In genomic region chr20:25224941-25225340, GRCh38 we compare ENCODE assay signal across 16 cellular contexts. TPM values are rescaled to one million over a fixed set of nuclear protein-coding genes. Genes with fewer than 3 reads are reported as not detected.
DNase-seq lines count a peak whose midpoint lies in the region; ATAC-seq and TF ChIP-seq lines count a peak whose summit lies in the region.
"Had no signal": no experiment of that assay in that cellular context is flagged by ENCODE, and none has a peak within 500 bp of the region (broad histone marks: within the 10 kb centered on the region; RNA-seq: fewer than 3 reads in every experiment).

No MANE protein-coding gene starts in this region.

- H3K4me3 ChIP-seq in heart right ventricle (no peak overlapping the region), SJSA1 (no peak overlapping the region)

- H3K36me3 ChIP-seq in heart right ventricle (peaks cover 0 to 50% (median 5%) of the 10 kb centered on the region in 9 donors), SJSA1 (peaks cover 48% of the 10 kb centered on the region)

- H3K27me3 ChIP-seq in heart right ventricle (no peaks in the 10 kb centered on the region), SJSA1 (replicated peaks) (no peaks in the 10 kb centered on the region)

- WGBS in heart right ventricle, 2 donors = 96 to 97% methylated on average over 16 of the region's 16 CpGs

- intact Hi-C loops in heart right ventricle (cut with DNase I) = no loop called here
- intact Hi-C loops in Right ventricle myocardium inferior (cut with DNase I) = no loop called here

- in situ Hi-C loops in GM13977 (cut with MboI; ENCODE audit: low pct_unique_long_range_greater_than_20kb, low sequenced_read_pairs, unreplicated experiment) = no loop called here

- TF ChIP-seq CTCF in heart right ventricle (IDR thresholded peaks at IDR 0.05) (no peak), GM13977 (IDR thresholded peaks at IDR 0.05; ENCODE audit: extremely low read depth, insufficient read depth, missing control alignments) (no peak)

- H3K9me3 ChIP-seq in heart right ventricle (no peaks in the 10 kb centered on the region), SJSA1 (replicated peaks) (no peaks in the 10 kb centered on the region)

- DNase-seq in heart right ventricle (no peak), Right ventricle myocardium inferior (ENCODE audit: missing footprints) (no peak), SJSA1 (ENCODE audit: low read depth in 1 of 2, low spot score in 2 of 2) (no peak), islet precursor cell (peak; percentile 49), GM13977 (ENCODE audit: low spot score) (no peak), nucleus accumbens (lab: John Stamatoyannopoulos, UW) (no peak), activated gamma-delta T cell treated with Interleukin-2 at 50 U/mL for 16 hours (no peak)
- DNase-seq: CD8-positive, alpha-beta T cell; GF-D8; Kasumi-1; NCI-H1105 treated with DMSO at 0.1 percent for 48 hours; NCI-H187; NCI-H69; PC-3; SHP77 had no signal

- H3K4me1 ChIP-seq in heart right ventricle = peaks cover 27 to 95% (median 74%) of the 10 kb centered on the region in 9 donors
- H3K4me1 ChIP-seq in SJSA1 (replicated peaks) = peaks cover 75% of the 10 kb centered on the region

- no peak for ATAC-seq in heart right ventricle
- ATAC-seq in Right ventricle myocardium inferior = no peak
- ATAC-seq in GM18873 (IDR thresholded peaks at IDR 0.05; ENCODE audit: low FRiP score, unreplicated experiment) = no peak
- ATAC-seq: CD8-positive, alpha-beta T cell; PC-3 had no signal

- peak overlapping the region in 9 of 10 donors; percentile 1 to 94 (median 90) for H3K27ac ChIP-seq in heart right ventricle
- H3K27ac ChIP-seq in SJSA1 = peak overlapping the region; percentile 74

RNA-seq across cellular contexts. Expression of gene PYGB, which starts 22.9 kb away (rescaled TPM):
- total RNA-seq in heart right ventricle (100 to 1,000 TPM; 203 to 462 (median 276) TPM), Right ventricle myocardium inferior (174 TPM)
- polyA plus RNA-seq in heart right ventricle = 100 to 1,000 TPM in 1 of 2 donors, 10 to 100 TPM in 1; 83.1 to 250 TPM
- 175 and 192 TPM in 2 replicates for total RNA-seq in SJSA1 (2014; rRNA removed; shearing (Covaris generic))

RNA-seq across cellular contexts. Expression of gene ENTPD6, which starts 29.4 kb away (rescaled TPM):
- total RNA-seq in heart right ventricle = 100 to 1,000 TPM in 3 of 10 donors, 10 to 100 TPM in 7; 54.6 to 141 (median 78.0) TPM
- polyA plus RNA-seq in heart right ventricle = 100 to 1,000 TPM; 161 to 167 TPM
- total RNA-seq in Right ventricle myocardium inferior = 132 TPM
- total RNA-seq in SJSA1 (2014; rRNA removed; shearing (Covaris generic)) = 68.0 and 77.0 TPM in 2 replicates
